15 cellular contexts compared by ENCODE assay signal in the genomic region with DNA sequence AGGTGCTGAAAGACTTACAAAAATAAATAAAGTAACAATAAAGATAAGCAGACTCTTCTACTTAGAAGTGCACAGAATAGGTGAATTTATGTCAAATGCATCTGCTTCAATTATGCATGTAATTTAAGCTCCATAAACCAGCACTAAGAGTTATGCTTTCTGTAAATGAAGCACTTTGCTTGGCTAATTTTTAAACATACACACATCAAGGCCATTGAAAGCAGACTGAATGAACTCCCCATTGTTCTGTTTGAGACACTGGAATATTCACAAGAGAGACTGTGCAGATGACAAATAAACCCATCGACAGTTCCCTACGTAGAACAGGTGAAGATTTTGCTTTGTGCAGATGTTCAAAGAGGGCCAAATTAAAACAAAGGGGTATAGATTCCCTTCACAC.
DNase-seq lines count a peak whose midpoint lies in the region; ATAC-seq lines count a peak whose summit lies in the region.
"Had no signal": no experiment of that assay in that cellular context is flagged by ENCODE, and none has a peak within 500 bp of the region (broad histone marks: within the 10 kb centered on the region; RNA-seq: fewer than 3 reads in every experiment).

No MANE protein-coding gene starts in this region.

- H3K9me3 Mint-ChIP-seq in natural killer cell treated with Interleukin-12 subunit alpha and Interleukin-12 subunit beta and Interleukin-15 and Interleukin-18, amount 100 ng/mL, for 72 hours = peaks cover 6% of the 10 kb centered on the region
- H3K9me3 Mint-ChIP-seq: HFFc6 had no signal

- no peaks in the 10 kb centered on the region for H3K36me3 Mint-ChIP-seq in natural killer cell treated with Interleukin-12 subunit alpha and Interleukin-12 subunit beta and Interleukin-15 and Interleukin-18, amount 100 ng/mL, for 72 hours

- no peak for ATAC-seq in natural killer cell treated with Interleukin-12 subunit alpha and Interleukin-12 subunit beta and Interleukin-15 and Interleukin-18, amount 100 ng/mL, for 72 hours

- DNase-seq in NCI-H1105 treated with DMSO at 0.1 percent for 48 hours (lab: John Stamatoyannopoulos, UW) (peak; percentile 71), NCI-H146 (lab: John Stamatoyannopoulos, UW) (peak; percentile 66), NCI-H345 treated with DMSO at 0.1 percent for 48 hours (lab: John Stamatoyannopoulos, UW; ENCODE audit: unreplicated experiment) (peak; percentile 15), medulla oblongata (ENCODE audit: extremely low spot score) (peak; percentile 13), GM19238 (ENCODE audit: insufficient read length, low spot score) (no peak), COR-L47 (lab: John Stamatoyannopoulos, UW) (no peak)
- DNase-seq in natural killer cell treated with Interleukin-12 subunit alpha and Interleukin-12 subunit beta and Interleukin-15 and Interleukin-18, amount 100 ng/mL, for 72 hours (ENCODE audit: low spot score) = no peak
- DNase-seq: DMS79 treated with DMSO at 0.1 percent for 48 hours, H7, HFFc6, IMR-90, NCI-H446, NCI-H526 treated with DMSO at 0.1 percent for 48 hours, SHP77 had no signal

- H3K4me3 Mint-ChIP-seq in natural killer cell treated with Interleukin-12 subunit alpha and Interleukin-12 subunit beta and Interleukin-15 and Interleukin-18, amount 100 ng/mL, for 72 hours = no peak overlapping the region
- H3K4me3 Mint-ChIP-seq: HFFc6; T-helper 2 cell treated with Interferon-gamma antibody and Interleukin-4, amounts not matched to agents 5 μg/mL and 100 μg/mL, for 36 hours had no signal

- H3K27ac Mint-ChIP-seq in natural killer cell treated with Interleukin-12 subunit alpha and Interleukin-12 subunit beta and Interleukin-15 and Interleukin-18, amount 100 ng/mL, for 72 hours = no peak overlapping the region
- H3K27ac Mint-ChIP-seq: HFFc6; T-helper 2 cell treated with Interferon-gamma antibody and Interleukin-4, amounts not matched to agents 5 μg/mL and 100 μg/mL, for 36 hours had no signal

- H3K27me3 Mint-ChIP-seq in natural killer cell treated with Interleukin-12 subunit alpha and Interleukin-12 subunit beta and Interleukin-15 and Interleukin-18, amount 100 ng/mL, for 72 hours = no peaks in the 10 kb centered on the region

- no peaks in the 10 kb centered on the region for H3K4me1 Mint-ChIP-seq in natural killer cell treated with Interleukin-12 subunit alpha and Interleukin-12 subunit beta and Interleukin-15 and Interleukin-18, amount 100 ng/mL, for 72 hours (ENCODE audit: low read depth in 2 of 2)

Comparison
In these comparisons a context has a peak if more than half of its experiments do, and no peak if none do; other contexts are left out.
1. DNase-seq: peak in NCI-H1105 treated with DMSO at 0.1 percent for 48 hours (single experiment), NCI-H146 (single experiment), NCI-H345 treated with DMSO at 0.1 percent for 48 hours (single experiment) and medulla oblongata (single experiment); none in natural killer cell treated with Interleukin-12 subunit alpha and Interleukin-12 subunit beta and Interleukin-15 and Interleukin-18, amount 100 ng/mL, for 72 hours (single experiment), GM19238 (single experiment) and COR-L47 (single experiment).